Comparison of ENCODE assay signal across 9 cellular contexts in genomic region chr19:48194041-48194871, GRCh38. TPM values are rescaled to one million over a fixed set of nuclear protein-coding genes. Genes with fewer than 3 reads are reported as not detected.
DNase-seq lines count a peak whose midpoint lies in the region; ATAC-seq and TF ChIP-seq lines count a peak whose summit lies in the region.
"Had no signal": no experiment of that assay in that cellular context is flagged by ENCODE, and none has a peak within 500 bp of the region (broad histone marks: within the 10 kb centered on the region; RNA-seq: fewer than 3 reads in every experiment).

No MANE protein-coding gene starts in this region.

- H3K4me3 ChIP-seq in heart right ventricle = no peak overlapping the region
- H3K4me3 ChIP-seq in fibroblast of mammary gland (ENCODE audit: control insufficient read depth, low read depth, low read length) = no peak overlapping the region

- H3K4me1 Mint-ChIP-seq in type B pancreatic cell (ENCODE audit: unreplicated experiment) = peaks cover 15% of the 10 kb centered on the region
- no peaks in the 10 kb centered on the region for H3K4me1 Mint-ChIP-seq in activated T-helper 1 cell treated with anti-CD3 and anti-CD28 coated beads, Interleukin-12 subunit alpha, Interleukin-12 subunit beta, Interleukin-2, Interleukin-4 antibody, amounts not matched to agents 30 ng/mL and 10 ng/mL and 1 ng/mL, durations not matched to agents 14 hours and 24 hours and 36 hours (ENCODE audit: low read depth)

- no peaks in the 10 kb centered on the region for H3K9me3 Mint-ChIP-seq in type B pancreatic cell
- no peaks in the 10 kb centered on the region for H3K9me3 Mint-ChIP-seq in activated T-helper 1 cell treated with anti-CD3 and anti-CD28 coated beads, Interleukin-12 subunit alpha, Interleukin-12 subunit beta, Interleukin-2, Interleukin-4 antibody, amounts not matched to agents 30 ng/mL and 10 ng/mL and 1 ng/mL, durations not matched to agents 14 hours and 24 hours and 36 hours
- H3K9me3 Mint-ChIP-seq: naive B cell had no signal

- H3K27ac ChIP-seq in heart right ventricle (no peak overlapping the region), VCaP (no peak overlapping the region)

- H3K36me3 Mint-ChIP-seq in type B pancreatic cell = peaks cover 13% of the 10 kb centered on the region
- peaks cover 5% of the 10 kb centered on the region for H3K36me3 Mint-ChIP-seq in activated T-helper 1 cell treated with anti-CD3 and anti-CD28 coated beads, Interleukin-12 subunit alpha, Interleukin-12 subunit beta, Interleukin-2, Interleukin-4 antibody, amounts not matched to agents 30 ng/mL and 10 ng/mL and 1 ng/mL, durations not matched to agents 14 hours and 24 hours and 36 hours (ENCODE audit: low read depth)
- H3K36me3 Mint-ChIP-seq: naive B cell had no signal

- no peak for ATAC-seq in heart right ventricle
- no peak for ATAC-seq in HG03439 (IDR thresholded peaks at IDR 0.05; ENCODE audit: unreplicated experiment)
- ATAC-seq in GM19395 (IDR thresholded peaks at IDR 0.05; ENCODE audit: unreplicated experiment) = no peak

- H3K9me3 ChIP-seq in heart right ventricle = no peaks in the 10 kb centered on the region

- H3K27me3 Mint-ChIP-seq in type B pancreatic cell = no peaks in the 10 kb centered on the region
- peaks cover 1% of the 10 kb centered on the region for H3K27me3 Mint-ChIP-seq in activated T-helper 1 cell treated with anti-CD3 and anti-CD28 coated beads, Interleukin-12 subunit alpha, Interleukin-12 subunit beta, Interleukin-2, Interleukin-4 antibody, amounts not matched to agents 30 ng/mL and 10 ng/mL and 1 ng/mL, durations not matched to agents 14 hours and 24 hours and 36 hours (ENCODE audit: insufficient read depth)
- H3K27me3 Mint-ChIP-seq: naive B cell had no signal

- intact Hi-C loops in heart right ventricle (cut with DNase I) (no loop called here), cardiac septum (cut with DNase I) (no loop called here)
- intact Hi-C loops in activated T-helper 1 cell treated with anti-CD3 and anti-CD28 coated beads, Interleukin-12 subunit alpha, Interleukin-12 subunit beta, Interleukin-2, Interleukin-4 antibody, amounts not matched to agents 30 ng/mL and 10 ng/mL and 1 ng/mL, durations not matched to agents 14 hours and 24 hours and 36 hours (cut with micrococcal nuclease) = no loop called here

- H3K27me3 ChIP-seq in heart right ventricle = no peaks in the 10 kb centered on the region

- H3K27ac Mint-ChIP-seq in type B pancreatic cell = no peak overlapping the region
- no peak overlapping the region for H3K27ac Mint-ChIP-seq in activated T-helper 1 cell treated with anti-CD3 and anti-CD28 coated beads, Interleukin-12 subunit alpha, Interleukin-12 subunit beta, Interleukin-2, Interleukin-4 antibody, amounts not matched to agents 30 ng/mL and 10 ng/mL and 1 ng/mL, durations not matched to agents 14 hours and 24 hours and 36 hours

- H3K36me3 ChIP-seq in heart right ventricle = peaks cover 0 to 10% (median 0%) of the 10 kb centered on the region in 9 donors

- peaks cover 0 to 16% (median 12%) of the 10 kb centered on the region in 9 donors for H3K4me1 ChIP-seq in heart right ventricle

- no peak overlapping the region for H3K4me3 Mint-ChIP-seq in type B pancreatic cell
- H3K4me3 Mint-ChIP-seq in activated T-helper 1 cell treated with anti-CD3 and anti-CD28 coated beads, Interleukin-12 subunit alpha, Interleukin-12 subunit beta, Interleukin-2, Interleukin-4 antibody, amounts not matched to agents 30 ng/mL and 10 ng/mL and 1 ng/mL, durations not matched to agents 14 hours and 24 hours and 36 hours = no peak overlapping the region
- H3K4me3 Mint-ChIP-seq: naive B cell had no signal

- TF ChIP-seq CTCF in heart right ventricle (IDR thresholded peaks at IDR 0.05) = peak in 7 of 9 donors; percentile 32 to 57 (median 56)
- peak; percentile 60 for TF ChIP-seq CTCF in VCaP (conservative IDR thresholded peaks at IDR 0.05)
- peak; percentile 58 for TF ChIP-seq CTCF in fibroblast of mammary gland (conservative IDR thresholded peaks at IDR 0.05; ENCODE audit: control insufficient read depth, insufficient read depth, low read depth, low read length)
- peak; percentile 74 for TF ChIP-seq CTCF in type B pancreatic cell (conservative IDR thresholded peaks at IDR 0.05)

- DNase-seq in heart right ventricle (no peak), cardiac septum (ENCODE audit: low spot score) (no peak), fibroblast of mammary gland (ENCODE audit: low read depth) (no peak), type B pancreatic cell (ENCODE audit: extremely low spot score, unreplicated experiment) (no peak)
- no peak for DNase-seq in activated T-helper 1 cell treated with anti-CD3 and anti-CD28 coated beads, Interleukin-12 subunit alpha, Interleukin-12 subunit beta, Interleukin-2, Interleukin-4 antibody, amounts not matched to agents 30 ng/mL and 10 ng/mL and 1 ng/mL, durations not matched to agents 14 hours and 24 hours and 36 hours (ENCODE audit: low spot score)
- DNase-seq: naive B cell had no signal

- WGBS in heart right ventricle, 2 donors = 71 to 72% methylated on average over 41 of the region's 41 CpGs

RNA-seq across cellular contexts. Expression of gene ZSWIM9, which starts 23.8 kb away (rescaled TPM):
- 1 to 10 TPM; 5.5 to 8.5 (median 6.6) TPM for total RNA-seq in heart right ventricle
- polyA plus RNA-seq in heart right ventricle = 1 to 10 TPM; 3.8 to 4.1 TPM
- 6.9 TPM for total RNA-seq in cardiac septum
- 6.7 and 10.7 TPM in 2 replicates for total RNA-seq in type B pancreatic cell (ENCODE audit: low replicate concordance)
- 8.4 and 9.5 TPM in 2 replicates for total RNA-seq in activated T-helper 1 cell treated with anti-CD3 and anti-CD28 coated beads, Interleukin-12 subunit alpha, Interleukin-12 subunit beta, Interleukin-2, Interleukin-4 antibody, amounts not matched to agents 30 ng/mL and 10 ng/mL and 1 ng/mL, durations not matched to agents 14 hours and 24 hours and 36 hours

RNA-seq across cellular contexts. Expression of gene LIG1, which starts 24.1 kb away (rescaled TPM):
- total RNA-seq in heart right ventricle = 1 to 10 TPM; 1.8 to 8.5 (median 3.5) TPM
- 1 to 10 TPM; 5.2 to 9.9 TPM for polyA plus RNA-seq in heart right ventricle
- total RNA-seq in cardiac septum = 5.2 TPM
- total RNA-seq in type B pancreatic cell (ENCODE audit: low replicate concordance) = 48.4 and 84.9 TPM in 2 replicates
- total RNA-seq in activated T-helper 1 cell treated with anti-CD3 and anti-CD28 coated beads, Interleukin-12 subunit alpha, Interleukin-12 subunit beta, Interleukin-2, Interleukin-4 antibody, amounts not matched to agents 30 ng/mL and 10 ng/mL and 1 ng/mL, durations not matched to agents 14 hours and 24 hours and 36 hours = 133 and 140 TPM in 2 replicates
